20 cellular contexts compared by ENCODE assay signal in genomic region chr4:48205092-48205491, GRCh38.
DNase-seq lines count a peak whose midpoint lies in the region; ATAC-seq and TF ChIP-seq lines count a peak whose summit lies in the region.
"Had no signal": no experiment of that assay in that cellular context is flagged by ENCODE, and none has a peak within 500 bp of the region (broad histone marks: within the 10 kb centered on the region; RNA-seq: fewer than 3 reads in every experiment).

No MANE protein-coding gene starts in this region.

- no peaks in the 10 kb centered on the region for H3K27me3 Mint-ChIP-seq in activated naive CD8-positive, alpha-beta T cell treated with anti-CD3 and anti-CD28 coated beads, Interleukin-2, amount 50 U/mL, for 24 hours
- peaks cover 4 to 15% of the 10 kb centered on the region in 2 donors for H3K27me3 Mint-ChIP-seq in CD4-positive, alpha-beta memory T cell
- H3K27me3 Mint-ChIP-seq in GM23338 (ENCODE audit: insufficient read depth, low read depth, poor library complexity): peaks cover 2% of the 10 kb centered on the region

- ATAC-seq in heart right ventricle (peak in 7 of 8 donors; percentile 48 to 95 (median 77)), GM23338 (no peak)
- ATAC-seq in activated naive CD8-positive, alpha-beta T cell treated with anti-CD3 and anti-CD28 coated beads, Interleukin-2, amount 50 U/mL, for 24 hours: no peak
- ATAC-seq: left colon, SK-N-SH treated with all-trans-retinoic acid at 6 μM for 48 hours had no signal

- H4K20me1 ChIP-seq in GM23338 (replicated peaks; ENCODE audit: insufficient read depth): no peaks in the 10 kb centered on the region

- TF ChIP-seq POLR2A in NB4 (IDR thresholded peaks at IDR 0.05; ENCODE audit: extremely low read depth, insufficient read length) (no peak), erythroblast (IDR thresholded peaks at IDR 0.05; ENCODE audit: low read length) (no peak)

- no peaks in the 10 kb centered on the region for H3K9me3 Mint-ChIP-seq in activated naive CD8-positive, alpha-beta T cell treated with anti-CD3 and anti-CD28 coated beads, Interleukin-2, amount 50 U/mL, for 24 hours
- peaks cover 0 to 7% (median under 1%) of the 10 kb centered on the region in 8 donors for H3K9me3 Mint-ChIP-seq in CD4-positive, alpha-beta memory T cell
- no peaks in the 10 kb centered on the region; the same call in 2 of the 3 replicates for H3K9me3 Mint-ChIP-seq in GM23338
- H3K9me3 Mint-ChIP-seq: activated T-helper 2 cell treated with anti-CD3 and anti-CD28 coated beads, Interferon-gamma antibody, Interleukin-2, Interleukin-4, amounts not matched to agents 10 μg/mL and 5 μg/mL and 100 μg/mL, durations not matched to agents 14 hours and 24 hours and 36 hours; CD8-positive, alpha-beta memory T cell had no signal

- H2AFZ ChIP-seq in GM23338: no peak overlapping the region
- H2AFZ ChIP-seq: PC-9 had no signal

- H3K4me2 ChIP-seq in GM23338: no peak overlapping the region
- H3K4me2 ChIP-seq: PC-9 had no signal

- H3K9me3 ChIP-seq in heart right ventricle (no peaks in the 10 kb centered on the region), BE2C (no peaks in the 10 kb centered on the region)
- H3K9me3 ChIP-seq in CD4-positive, alpha-beta memory T cell (ENCODE audit: control insufficient read depth in 1 of 2, low read length in 2 of 2): no peaks in the 10 kb centered on the region
- H3K9me3 ChIP-seq: breast epithelium, stomach had no signal

- DNase-seq in heart right ventricle: no peak
- DNase-seq in cardiac septum (ENCODE audit: low spot score): no peak
- peak; percentile 36 for DNase-seq in NB4 (ENCODE audit: low read depth)
- DNase-seq in erythroblast (lab: John Stamatoyannopoulos, UW): peak; percentile 21 to 29
- no peak for DNase-seq in activated naive CD8-positive, alpha-beta T cell treated with anti-CD3 and anti-CD28 coated beads, Interleukin-2, amount 50 U/mL, for 24 hours
- DNase-seq in CD4-positive, alpha-beta memory T cell: no peak
- no peak for DNase-seq in GM23338 (ENCODE audit: low spot score)
- no peak for DNase-seq in BE2C
- DNase-seq: CD8-positive, alpha-beta memory T cell; left colon; NCI-H1436 treated with DMSO at 0.1 percent for 48 hours; NCI-H526; PC-9; posterior cingulate gyrus; stimulated activated CD4-positive, alpha-beta T cell treated with anti-CD3 and anti-CD28 coated beads, Interleukin-2, amount 100 ng/mL, for 24 hours; stomach; T-helper 9 cell had no signal

- H3K27me3 ChIP-seq in heart right ventricle: no peaks in the 10 kb centered on the region
- H3K27me3 ChIP-seq in CD4-positive, alpha-beta memory T cell (ENCODE audit: insufficient read depth, low read length): no peaks in the 10 kb centered on the region
- H3K27me3 ChIP-seq in GM23338 (ENCODE audit: insufficient read depth): no peaks in the 10 kb centered on the region
- H3K27me3 ChIP-seq in BE2C: peaks cover 5% of the 10 kb centered on the region
- H3K27me3 ChIP-seq: breast epithelium, stomach had no signal

- H3K4me1 Mint-ChIP-seq in activated naive CD8-positive, alpha-beta T cell treated with anti-CD3 and anti-CD28 coated beads, Interleukin-2, amount 50 U/mL, for 24 hours: peaks cover under 1% of the 10 kb centered on the region
- H3K4me1 Mint-ChIP-seq in CD4-positive, alpha-beta memory T cell: no peaks in the 10 kb centered on the region
- H3K4me1 Mint-ChIP-seq in GM23338: peaks cover 12% of the 10 kb centered on the region
- H3K4me1 Mint-ChIP-seq: CD8-positive, alpha-beta memory T cell had no signal

- intact Hi-C loops in heart right ventricle (cut with DNase I) (no loop called here), cardiac septum (cut with DNase I) (no loop called here)
- intact Hi-C loops in CD4-positive, alpha-beta memory T cell (cut with micrococcal nuclease): no loop called here

- H3F3A ChIP-seq in GM23338 (replicated peaks; ENCODE audit: low read depth): no peaks in the 10 kb centered on the region

- H3K27ac Mint-ChIP-seq in activated naive CD8-positive, alpha-beta T cell treated with anti-CD3 and anti-CD28 coated beads, Interleukin-2, amount 50 U/mL, for 24 hours: no peak overlapping the region
- H3K27ac Mint-ChIP-seq in CD4-positive, alpha-beta memory T cell: no peak overlapping the region
- H3K27ac Mint-ChIP-seq in GM23338: no peak overlapping the region
- H3K27ac Mint-ChIP-seq: activated T-helper 2 cell treated with anti-CD3 and anti-CD28 coated beads, Interferon-gamma antibody, Interleukin-2, Interleukin-4, amounts not matched to agents 10 μg/mL and 5 μg/mL and 100 μg/mL, durations not matched to agents 14 hours and 24 hours and 36 hours; CD8-positive, alpha-beta memory T cell had no signal

- H3K36me3 ChIP-seq in heart right ventricle: no peaks in the 10 kb centered on the region
- no peaks in the 10 kb centered on the region for H3K36me3 ChIP-seq in CD4-positive, alpha-beta memory T cell (ENCODE audit: insufficient read depth, low read length)
- H3K36me3 ChIP-seq in GM23338 (ENCODE audit: insufficient read depth): no peaks in the 10 kb centered on the region
- H3K36me3 ChIP-seq in BE2C: no peaks in the 10 kb centered on the region
- H3K36me3 ChIP-seq: breast epithelium, stomach had no signal

- CTCF ChIA-PET in CD4-positive, alpha-beta memory T cell (lab: Charles Lee; ENCODE audit: partially characterized antibody): interaction anchor here (1.1 kb wide), 1 partner anchor 9 kb away, joined by 3 read pairs; no protein-coding TSS in a partner anchor

- no peak overlapping the region for H3K4me3 Mint-ChIP-seq in activated naive CD8-positive, alpha-beta T cell treated with anti-CD3 and anti-CD28 coated beads, Interleukin-2, amount 50 U/mL, for 24 hours
- no peak overlapping the region for H3K4me3 Mint-ChIP-seq in CD4-positive, alpha-beta memory T cell
- H3K4me3 Mint-ChIP-seq in GM23338: no peak overlapping the region
- H3K4me3 Mint-ChIP-seq: CD8-positive, alpha-beta memory T cell had no signal

- H3K4me1 ChIP-seq in heart right ventricle (peaks cover 0 to 34% (median 12%) of the 10 kb centered on the region in 9 donors), GM23338 (ENCODE audit: insufficient read depth) (no peaks in the 10 kb centered on the region), BE2C (no peaks in the 10 kb centered on the region)
- no peaks in the 10 kb centered on the region for H3K4me1 ChIP-seq in CD4-positive, alpha-beta memory T cell (ENCODE audit: insufficient read depth, low read length)
- H3K4me1 ChIP-seq: breast epithelium, stomach had no signal

- WGBS in heart right ventricle, 2 donors: 54 to 69% methylated on average over 2 of the region's 2 CpGs

- H3K27ac ChIP-seq in heart right ventricle: no peak overlapping the region
- H3K27ac ChIP-seq in CD4-positive, alpha-beta memory T cell (ENCODE audit: low read depth, low read length): no peak overlapping the region
- no peak overlapping the region for H3K27ac ChIP-seq in GM23338 (ENCODE audit: low read depth)
- H3K27ac ChIP-seq: breast epithelium, PC-9, stomach had no signal

- H3K36me3 Mint-ChIP-seq in activated naive CD8-positive, alpha-beta T cell treated with anti-CD3 and anti-CD28 coated beads, Interleukin-2, amount 50 U/mL, for 24 hours (ENCODE audit: low read depth): peaks cover 2% of the 10 kb centered on the region
- H3K36me3 Mint-ChIP-seq in CD4-positive, alpha-beta memory T cell: peaks cover 0 to 16% of the 10 kb centered on the region in 2 donors
- no peaks in the 10 kb centered on the region for H3K36me3 Mint-ChIP-seq in GM23338 (ENCODE audit: low read depth)

- no peak overlapping the region for H3K4me3 ChIP-seq in heart right ventricle
- H3K4me3 ChIP-seq in NB4 (ENCODE audit: low read depth, low read length): no peak overlapping the region
- H3K4me3 ChIP-seq in CD4-positive, alpha-beta memory T cell (ENCODE audit: low read length in 2 of 2): no peak overlapping the region
- no peak overlapping the region for H3K4me3 ChIP-seq in GM23338
- H3K4me3 ChIP-seq in BE2C (ENCODE audit: low read depth, low read length): no peak overlapping the region
- H3K4me3 ChIP-seq: breast epithelium, PC-9, stomach had no signal

- H3K9me2 ChIP-seq in GM23338 (ENCODE audit: insufficient read depth): no peaks in the 10 kb centered on the region

- no peaks in the 10 kb centered on the region for H3K79me2 ChIP-seq in GM23338 (replicated peaks; ENCODE audit: insufficient read depth)

- POLR2A ChIA-PET in CD4-positive, alpha-beta memory T cell (lab: Charles Lee; ENCODE audit: partially characterized antibody): no interaction called here

- no peak for TF ChIP-seq CTCF in heart right ventricle (IDR thresholded peaks at IDR 0.05)
- no peak for TF ChIP-seq CTCF in NB4 (IDR thresholded peaks at IDR 0.05; ENCODE audit: low read depth, low read length)
- TF ChIP-seq CTCF in GM23338 (conservative IDR thresholded peaks at IDR 0.05; ENCODE audit: low read depth in 2 of 2): no peak; a peak in 1 of 4 replicates
- no peak for TF ChIP-seq CTCF in BE2C (IDR thresholded peaks at IDR 0.05; ENCODE audit: low read depth, low read length)

TF ChIP-seq in GM23338, 12 proteins besides CTCF, POLR2A, EP300 and RAD21 (continues in another document):
- TF ChIP-seq POLR2AphosphoS5 (IDR thresholded peaks at IDR 0.05; ENCODE audit: low read depth) (no peak), STAT1 (IDR thresholded peaks at IDR 0.05; ENCODE audit: unreplicated experiment) (no peak), ZNF114 (CRISPR knock-in tag; IDR thresholded peaks at IDR 0.05) (no peak), EZH2 (IDR thresholded peaks at IDR 0.05; ENCODE audit: low read depth, unreplicated experiment) (no peak)

Comparison
In these comparisons a context has a peak if more than half of its experiments do, and no peak if none do; other contexts are left out.
1. ATAC-seq: peak in heart right ventricle (7 of 8); none in activated naive CD8-positive, alpha-beta T cell treated with anti-CD3 and anti-CD28 coated beads, Interleukin-2, amount 50 U/mL, for 24 hours (single experiment) and GM23338 (single experiment).
2. DNase-seq: peak in NB4 (single experiment) and erythroblast (2 of 2); none in heart right ventricle (0 of 2), cardiac septum (single experiment), activated naive CD8-positive, alpha-beta T cell treated with anti-CD3 and anti-CD28 coated beads, Interleukin-2, amount 50 U/mL, for 24 hours (single experiment), CD4-positive, alpha-beta memory T cell (0 of 5), GM23338 (single experiment) and BE2C (single experiment).